In the genomic region with DNA sequence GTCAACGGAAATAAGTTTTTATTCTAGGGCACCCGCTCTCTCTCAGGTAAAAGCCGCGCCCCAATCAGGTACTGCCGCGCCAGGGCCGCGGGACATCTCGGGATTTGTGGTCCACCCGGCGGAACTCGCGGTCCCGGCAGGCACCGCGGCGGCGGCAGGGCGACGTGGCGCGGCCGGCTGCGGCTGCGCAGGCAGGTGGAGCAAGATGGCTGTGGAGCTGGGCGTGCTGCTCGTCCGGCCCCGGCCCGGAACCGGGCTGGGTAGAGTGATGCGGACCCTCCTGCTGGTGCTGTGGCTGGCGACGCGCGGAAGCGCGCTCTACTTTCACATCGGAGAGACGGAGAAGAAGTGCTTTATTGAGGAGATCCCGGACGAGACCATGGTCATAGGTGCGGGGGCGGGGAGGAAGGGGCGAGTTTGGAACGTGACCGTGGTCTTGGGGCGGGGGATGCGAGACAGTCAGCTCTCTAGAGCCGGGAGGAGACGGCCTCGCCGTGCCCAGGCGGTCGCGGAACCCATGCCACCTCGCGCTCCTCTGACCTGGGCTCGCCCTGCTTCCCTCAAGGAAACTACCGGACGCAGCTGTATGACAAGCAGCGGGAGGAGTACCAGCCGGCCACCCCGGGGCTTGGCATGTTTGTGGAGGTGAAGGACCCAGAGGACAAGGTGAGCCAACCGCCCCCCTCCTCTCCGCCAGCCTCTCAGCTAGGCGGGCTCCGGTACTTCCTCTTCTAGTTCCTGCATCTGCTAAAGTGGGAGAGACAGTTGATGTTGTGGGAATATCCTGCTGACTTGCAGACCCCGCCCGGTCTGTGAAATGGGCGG, we compare ENCODE assay signal across 8 cellular contexts. TPM values are rescaled to one million over a fixed set of nuclear protein-coding genes. Genes with fewer than 3 reads are reported as not detected.
DNase-seq lines count a peak whose midpoint lies in the region; ATAC-seq and TF ChIP-seq lines count a peak whose summit lies in the region.

A gene (plus strand): TSS at position 194 of the 825 bp plus-strand sequence. CDS start 12 bp downstream, at position 206.

- H3K27me3 ChIP-seq in BE2C: peaks cover 8% of the 10 kb centered on the region
- peaks cover 0 to 6% (median 0%) of the 10 kb centered on the region in 45 donors for H3K27me3 ChIP-seq in dorsolateral prefrontal cortex
- no peaks in the 10 kb centered on the region for H3K27me3 ChIP-seq in right lobe of liver

- H3K4me1 ChIP-seq in BE2C: no peaks in the 10 kb centered on the region
- peaks cover 0 to 9% (median 5%) of the 10 kb centered on the region in 4 donors for H3K4me1 ChIP-seq in right lobe of liver

- peaks cover 23% of the 10 kb centered on the region for H3K27me3 Mint-ChIP-seq in activated CD4-positive, alpha-beta memory T cell treated with anti-CD3 and anti-CD28 coated beads, Interleukin-2, amount 10 ng/mL, durations not matched to agents 7 days and 5 days

- peak within 1 kb of the TSS; percentile 96 for H3K4me3 Mint-ChIP-seq in activated CD4-positive, alpha-beta memory T cell treated with anti-CD3 and anti-CD28 coated beads, Interleukin-2, amount 10 ng/mL, durations not matched to agents 7 days and 5 days

- peak within 1 kb of the TSS; percentile 94 for H3K27ac Mint-ChIP-seq in activated CD4-positive, alpha-beta memory T cell treated with anti-CD3 and anti-CD28 coated beads, Interleukin-2, amount 10 ng/mL, durations not matched to agents 7 days and 5 days

- peak; percentile 90 for TF ChIP-seq POLR2A in right lobe of liver (IDR thresholded peaks at IDR 0.05)

- H3K36me3 ChIP-seq in BE2C (peaks cover 21% of the 10 kb centered on the region), right lobe of liver (peaks cover 3 to 33% (median 20%) of the 10 kb centered on the region in 4 donors)

- peaks cover 43% of the 10 kb centered on the region for H3K36me3 Mint-ChIP-seq in activated CD4-positive, alpha-beta memory T cell treated with anti-CD3 and anti-CD28 coated beads, Interleukin-2, amount 10 ng/mL, durations not matched to agents 7 days and 5 days (ENCODE audit: low read depth)

- POLR2A ChIA-PET in activated CD4-positive, alpha-beta memory T cell treated with anti-CD3 and anti-CD28 coated beads, Interleukin-2, amount 10 ng/mL, durations not matched to agents 7 days and 5 days (lab: Charles Lee): interaction anchor here (0.9 to 2.0 kb wide), 14 partner anchors 9 to 615 kb away, joined by 3 to 8 read pairs (median 6); a partner anchor contains a TSS

- DNase-seq in BE2C: peak; percentile 88
- DNase-seq in NCI-H69 (lab: John Stamatoyannopoulos, UW): peak; percentile 97
- DNase-seq in activated CD4-positive, alpha-beta memory T cell treated with anti-CD3 and anti-CD28 coated beads, Interleukin-2, amount 10 ng/mL, durations not matched to agents 7 days and 5 days: peak; percentile 91
- DNase-seq in dorsolateral prefrontal cortex: peak; percentile 73 to 94 (median 84)
- peak; percentile 91 to 92 (median 91) for DNase-seq in right lobe of liver
- DNase-seq in stimulated activated CD4-positive, alpha-beta T cell treated with anti-CD3 and anti-CD28 coated beads, Interleukin-4, amount 100 ng/mL, for 24 hours: peak; percentile 88

- H3K4me3 ChIP-seq in BE2C (ENCODE audit: low read depth, low read length): peak within 1 kb of the TSS; percentile 92
- H3K4me3 ChIP-seq in dorsolateral prefrontal cortex: peak within 1 kb of the TSS; percentile 50 to 98 (median 92)
- peak within 1 kb of the TSS; percentile 80 to 98 (median 81) for H3K4me3 ChIP-seq in right lobe of liver

- peak; percentile 91 for ATAC-seq in GM19025 (IDR thresholded peaks at IDR 0.05; ENCODE audit: low read depth, unreplicated experiment)
- peak; percentile 94 for ATAC-seq in HG03280 (IDR thresholded peaks at IDR 0.05; ENCODE audit: unreplicated experiment)
- peak; percentile 97 to 100 (median 97) for ATAC-seq in right lobe of liver

- H3K9me3 ChIP-seq in BE2C (no peaks in the 10 kb centered on the region), right lobe of liver (no peaks in the 10 kb centered on the region)

- 1% methylated on average over 6 of the region's 71 CpGs for WGBS in right lobe of liver (ENCODE audit: insufficient coverage, low coverage, low lambda C conversion rate, missing lambda C conversion rate)

- TF ChIP-seq CTCF in BE2C (IDR thresholded peaks at IDR 0.05; ENCODE audit: low read depth, low read length): no peak
- peak in 46 of 56 donors; percentile 11 to 58 (median 41) for TF ChIP-seq CTCF in dorsolateral prefrontal cortex (IDR thresholded peaks at IDR 0.05 in 54 of 56, conservative IDR thresholded peaks at IDR 0.05 in 2 of 56; ENCODE audit: low read depth in 1 of 56, partially characterized antibody in 56 of 56)
- TF ChIP-seq CTCF in right lobe of liver (IDR thresholded peaks at IDR 0.05): peak in 2 of 4 donors; percentile 7 to 30

- H3K4me1 Mint-ChIP-seq in activated CD4-positive, alpha-beta memory T cell treated with anti-CD3 and anti-CD28 coated beads, Interleukin-2, amount 10 ng/mL, durations not matched to agents 7 days and 5 days: peaks cover 35% of the 10 kb centered on the region

- CTCF ChIA-PET in activated CD4-positive, alpha-beta memory T cell treated with anti-CD3 and anti-CD28 coated beads, Interleukin-2, amount 10 ng/mL, durations not matched to agents 7 days and 5 days (lab: Charles Lee): interaction anchor here (1.0 to 1.6 kb wide), 6 partner anchors 8 to 203 kb away, joined by 3 to 5 read pairs (median 4); a partner anchor contains a TSS

- peak within 1 kb of the TSS in 53 of 59 donors; percentile 11 to 90 (median 62) for H3K27ac ChIP-seq in dorsolateral prefrontal cortex
- H3K27ac ChIP-seq in right lobe of liver: peak within 1 kb of the TSS; percentile 35 to 76 (median 44)

- intact Hi-C loops in dorsolateral prefrontal cortex (cut with DNase I) (loop anchor here (2.0 to 5.0 kb wide), 4 partner anchors 39 to 75 kb away; a partner anchor contains a TSS), right lobe of liver (cut with DNase I) (no loop called here)

- no peaks in the 10 kb centered on the region for H3K9me3 Mint-ChIP-seq in activated CD4-positive, alpha-beta memory T cell treated with anti-CD3 and anti-CD28 coated beads, Interleukin-2, amount 10 ng/mL, durations not matched to agents 7 days and 5 days

RNA-seq across cellular contexts. Expression of the gene that starts here (rescaled TPM):
- polyA plus RNA-seq in BE2C (2012; ENCODE audit: insufficient read depth, insufficient read length, low read depth): 482 TPM
- total RNA-seq in activated CD4-positive, alpha-beta memory T cell treated with anti-CD3 and anti-CD28 coated beads, Interleukin-2, amount 10 ng/mL, durations not matched to agents 7 days and 5 days: 100 to 1,000 TPM; 135 to 141 TPM
- total RNA-seq in dorsolateral prefrontal cortex: 10 to 100 TPM; 47.5 to 89.0 (median 63.8) TPM
- total RNA-seq in right lobe of liver: 100 to 1,000 TPM in 5 of 6 experiments, 10 to 100 TPM in 1; 81.8 to 149 (median 133) TPM

Comparison
In these comparisons a context has a peak if more than half of its experiments do, and no peak if none do; other contexts are left out.
1. Peak in every context shown above with its lines: DNase-seq, ATAC-seq, H3K4me3 ChIP-seq and H3K27ac ChIP-seq.
2. intact Hi-C loops: an anchor here in dorsolateral prefrontal cortex (2.0 to 5.0 kb wide); none called in right lobe of liver.